Comparison of ENCODE assay signal across 21 cellular contexts in the genomic region with DNA sequence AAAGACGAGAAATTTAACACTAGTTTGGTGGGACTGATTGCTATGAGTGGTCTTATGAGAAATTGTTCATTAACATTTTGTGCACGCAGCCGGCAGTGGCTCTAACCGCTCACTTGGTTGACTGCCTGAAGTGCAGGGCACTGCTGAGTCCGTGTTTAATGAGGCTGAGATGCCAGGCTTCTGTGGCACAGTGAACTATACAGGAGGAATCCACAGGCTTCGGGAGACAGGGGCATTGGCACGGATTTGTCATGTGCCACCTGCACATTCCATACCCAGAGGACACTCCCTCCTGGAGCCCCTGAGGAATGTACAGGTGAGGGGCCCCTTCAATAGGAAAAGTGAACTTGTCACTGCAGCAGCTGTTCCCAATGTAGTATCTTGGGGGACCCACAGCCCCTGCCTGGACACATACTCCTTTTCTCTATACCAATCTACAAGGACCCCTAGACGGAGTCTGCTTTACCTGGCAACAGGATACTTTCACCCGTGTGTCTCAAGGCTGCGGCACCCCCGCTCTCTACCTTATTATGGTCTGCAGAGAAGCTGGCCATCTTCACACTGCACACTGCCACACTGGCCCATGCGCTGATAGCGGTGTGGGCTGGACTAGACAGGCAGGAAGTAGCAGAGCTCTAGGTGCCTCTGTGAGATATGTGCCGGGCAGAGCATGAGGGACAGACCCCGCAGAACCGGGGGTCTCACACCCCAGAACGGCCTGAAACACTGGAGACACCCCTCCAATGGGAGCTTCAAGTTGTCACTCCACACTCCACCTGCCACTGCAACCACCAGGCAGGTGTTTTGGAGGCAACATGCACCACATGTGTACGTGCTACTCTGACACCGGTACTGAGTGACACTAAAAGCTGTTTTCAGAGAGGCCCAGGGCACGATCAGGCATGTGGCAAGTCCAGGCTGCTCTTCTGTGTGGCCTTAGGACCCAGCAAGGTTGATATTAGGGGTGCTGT.
DNase-seq lines count a peak whose midpoint lies in the region; ATAC-seq and TF ChIP-seq lines count a peak whose summit lies in the region.
"Had no signal": no experiment of that assay in that cellular context is flagged by ENCODE, and none has a peak within 500 bp of the region (broad histone marks: within the 10 kb centered on the region; RNA-seq: fewer than 3 reads in every experiment).

No MANE protein-coding gene starts in this region.

- intact Hi-C loops in lower leg skin (cut with DNase I; ENCODE audit: low total_unique reads): no loop called here
- intact Hi-C loops in upper lobe of right lung (cut with DNase I): no loop called here

- no peak for TF ChIP-seq CTCF in lower leg skin (IDR thresholded peaks at IDR 0.05)
- no peak for TF ChIP-seq CTCF in upper lobe of right lung (IDR thresholded peaks at IDR 0.05)
- no peak for TF ChIP-seq CTCF in osteoblast (IDR thresholded peaks at IDR 0.05; ENCODE audit: extremely low read depth, low read depth, low read length)

- H3K4me2 ChIP-seq in osteoblast (ENCODE audit: insufficient read depth, low read length): no peak overlapping the region

- ATAC-seq in upper lobe of right lung: peak; percentile 76
- ATAC-seq in GM19452 (IDR thresholded peaks at IDR 0.05; ENCODE audit: unreplicated experiment): no peak
- no peak for ATAC-seq in HG02852 (IDR thresholded peaks at IDR 0.05; ENCODE audit: unreplicated experiment)
- ATAC-seq: activated CD8-positive, alpha-beta T cell treated with anti-CD3 and anti-CD28 coated beads, Interleukin-2, amount 10 ng/mL, durations not matched to agents 7 days and 5 days; activated naive CD4-positive, alpha-beta T cell treated with anti-CD3 and anti-CD28 coated beads, Interleukin-2, amount 50 U/mL, for 72 hours had no signal

- peaks cover 59% of the 10 kb centered on the region for H3K79me2 ChIP-seq in osteoblast (ENCODE audit: insufficient read depth, low read length)

- H4K20me1 ChIP-seq in osteoblast (ENCODE audit: insufficient read depth, low read length): no peaks in the 10 kb centered on the region

- no peaks in the 10 kb centered on the region for H3K27me3 ChIP-seq in upper lobe of right lung
- no peaks in the 10 kb centered on the region for H3K27me3 ChIP-seq in osteoblast (ENCODE audit: insufficient read depth, low read length)
- H3K27me3 ChIP-seq: BLaER1 treated with 17β-estradiol and CSF1 and Interleukin-3, amounts not matched to agents 10 nM and 100 nM had no signal

- peak; percentile 44 for DNase-seq in activated CD8-positive, alpha-beta memory T cell treated with anti-CD3 and anti-CD28 coated beads for 24 hours
- no peak for DNase-seq in activated CD8-positive, alpha-beta memory T cell treated with anti-CD3 and anti-CD28 coated beads, Interleukin-2, amount 50 U/mL, for 48 hours
- DNase-seq in cerebellar cortex (ENCODE audit: low spot score) (peak; percentile 57), lower leg skin (ENCODE audit: low spot score in 2 of 2) (peak; percentile 4 to 80), upper lobe of right lung (no peak), osteoblast (ENCODE audit: insufficient read length, low spot score, missing footprints) (no peak)
- DNase-seq: 8988T; activated CD4-positive, CD25-positive, alpha-beta regulatory T cell; activated CD8-positive, alpha-beta T cell treated with anti-CD3 and anti-CD28 coated beads, Interleukin-2, amount 10 ng/mL, durations not matched to agents 7 days and 5 days; activated T-cell treated with anti-CD3 and anti-CD28 coated beads, Interleukin-2, amount 50 U/mL, for 48 hours; H7; NCI-H2227 treated with DMSO at 0.1 percent for 48 hours; NCI-H774; OCI-M1; stimulated activated naive CD4-positive, alpha-beta T cell treated with Interleukin-2 at 50 U/mL for 16 hours; trophoblast cell had no signal

- H3K27ac ChIP-seq in upper lobe of right lung: no peak overlapping the region
- H3K27ac ChIP-seq in osteoblast (ENCODE audit: low read depth, low read length): no peak overlapping the region
- H3K27ac ChIP-seq: BLaER1 treated with 17β-estradiol and CSF1 and Interleukin-3, amounts not matched to agents 10 nM and 100 nM; HL-60 had no signal

- TF ChIP-seq POLR2A in lower leg skin (IDR thresholded peaks at IDR 0.05): no peak

- H3K36me3 ChIP-seq in upper lobe of right lung (peaks cover 7% of the 10 kb centered on the region), osteoblast (ENCODE audit: insufficient read depth, low read length) (peaks cover 27% of the 10 kb centered on the region)

- H3K4me3 ChIP-seq in lower leg skin (ENCODE audit: low read depth, poor library complexity, severe bottlenecking) (no peak overlapping the region), upper lobe of right lung (no peak overlapping the region), osteoblast (ENCODE audit: insufficient read depth, low read length) (no peak overlapping the region)
- H3K4me3 ChIP-seq: BLaER1 treated with 17β-estradiol and CSF1 and Interleukin-3, amounts not matched to agents 10 nM and 100 nM had no signal

- H3K4me1 ChIP-seq in upper lobe of right lung (no peaks in the 10 kb centered on the region), osteoblast (ENCODE audit: insufficient read depth, low read length) (peaks cover 16% of the 10 kb centered on the region)

- WGBS in lower leg skin, 2 donors: 82 to 89% methylated on average over 20 of the region's 20 CpGs

- H3K9me3 ChIP-seq in upper lobe of right lung: no peaks in the 10 kb centered on the region
- H3K9me3 ChIP-seq in osteoblast (ENCODE audit: low read depth, low read length): no peaks in the 10 kb centered on the region
- H3K9me3 ChIP-seq: BLaER1 treated with 17β-estradiol and CSF1 and Interleukin-3, amounts not matched to agents 10 nM and 100 nM had no signal

- no peak overlapping the region for H2AFZ ChIP-seq in osteoblast (ENCODE audit: low read length)

Comparison
In these comparisons a context has a peak if more than half of its experiments do, and no peak if none do; other contexts are left out.
1. DNase-seq: peak in activated CD8-positive, alpha-beta memory T cell treated with anti-CD3 and anti-CD28 coated beads for 24 hours (single experiment), cerebellar cortex (single experiment) and lower leg skin (2 of 2); none in activated CD8-positive, alpha-beta memory T cell treated with anti-CD3 and anti-CD28 coated beads, Interleukin-2, amount 50 U/mL, for 48 hours (single experiment), upper lobe of right lung (single experiment) and osteoblast (single experiment).